ENCODE assay signal across 18 cellular contexts in the genomic region with DNA sequence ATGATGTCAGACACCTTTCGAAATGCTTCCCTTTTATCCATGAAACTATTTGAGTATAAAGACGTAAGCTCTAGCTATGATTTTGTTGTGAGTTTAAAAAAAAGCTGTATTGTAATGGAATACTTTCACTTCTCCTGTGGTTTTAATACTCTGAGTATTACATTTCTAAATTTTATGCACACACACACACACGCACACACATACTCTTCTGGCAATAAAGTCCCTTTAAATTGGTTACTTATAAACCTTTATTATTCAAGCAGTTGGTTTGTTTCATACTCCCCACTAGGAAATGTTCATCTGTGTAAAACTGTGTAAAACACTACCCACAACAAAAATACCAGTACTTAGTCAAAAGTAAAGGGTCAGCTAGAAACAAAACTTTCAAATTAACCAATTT.
"Had no signal": no experiment of that assay in that cellular context is flagged by ENCODE, and none has a peak within 500 bp of the region (broad histone marks: within the 10 kb centered on the region; RNA-seq: fewer than 3 reads in every experiment).

No MANE protein-coding gene starts in this region.

- H3K27ac ChIP-seq: HL-60 had no signal

- DNase-seq: KBM-7, NCI-H1092 treated with DMSO at 0.1 percent for 48 hours, NCI-H1436, NCI-H187, NCI-H2029, NCI-H2081 treated with DMSO at 0.1 percent for 48 hours, NCI-H2171, NCI-H226, NCI-H446, NCI-H510A, NCI-H524 treated with DMSO at 0.1 percent for 48 hours, NCI-H69, NCI-H774, Right ventricle myocardium superior, RPMI8226, SK-N-SH, SW 1271 had no signal
